Comparison of ENCODE assay signal across 2 cellular contexts in the genomic region with DNA sequence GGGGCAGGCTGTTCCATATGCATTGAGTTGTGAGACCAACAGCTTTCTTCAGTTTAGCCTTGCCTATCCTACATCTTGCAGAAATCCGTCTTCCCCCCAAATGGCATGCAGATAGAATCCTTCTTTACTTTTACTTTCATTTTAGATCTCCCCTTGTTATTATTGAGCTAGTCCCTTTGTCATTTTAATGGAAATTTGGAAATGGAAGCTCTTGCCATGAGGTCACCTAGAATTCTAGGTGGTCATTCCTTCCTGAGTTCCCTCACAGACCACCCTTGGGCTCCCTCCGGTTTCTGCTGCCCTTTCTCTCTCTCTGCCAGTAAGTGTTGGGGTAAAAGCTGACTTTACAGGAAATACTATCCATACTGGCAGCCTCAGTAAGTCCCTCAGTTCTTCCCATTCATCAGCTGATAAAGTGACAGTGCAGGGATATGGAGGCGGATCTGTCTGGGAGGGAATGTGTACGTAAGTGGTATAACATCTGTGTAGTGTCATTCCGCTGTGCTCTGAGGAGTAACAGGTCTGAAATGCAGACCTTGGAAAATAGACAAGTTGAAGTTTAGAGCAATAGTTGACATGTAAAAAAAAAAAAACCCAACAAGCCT.
TF ChIP-seq lines count a peak whose summit lies in the region.

No MANE protein-coding gene starts in this region.

TF ChIP-seq in liver, 16 proteins besides CTCF, POLR2A, EP300 and RAD21 (continued from another document):
- TF ChIP-seq TAF1 (conservative IDR thresholded peaks at IDR 0.05) (no peak), FOXA2 (IDR thresholded peaks at IDR 0.05) (no peak), HNF4A (conservative IDR thresholded peaks at IDR 0.05) (no peak)
- TF ChIP-seq, protein P1, sequence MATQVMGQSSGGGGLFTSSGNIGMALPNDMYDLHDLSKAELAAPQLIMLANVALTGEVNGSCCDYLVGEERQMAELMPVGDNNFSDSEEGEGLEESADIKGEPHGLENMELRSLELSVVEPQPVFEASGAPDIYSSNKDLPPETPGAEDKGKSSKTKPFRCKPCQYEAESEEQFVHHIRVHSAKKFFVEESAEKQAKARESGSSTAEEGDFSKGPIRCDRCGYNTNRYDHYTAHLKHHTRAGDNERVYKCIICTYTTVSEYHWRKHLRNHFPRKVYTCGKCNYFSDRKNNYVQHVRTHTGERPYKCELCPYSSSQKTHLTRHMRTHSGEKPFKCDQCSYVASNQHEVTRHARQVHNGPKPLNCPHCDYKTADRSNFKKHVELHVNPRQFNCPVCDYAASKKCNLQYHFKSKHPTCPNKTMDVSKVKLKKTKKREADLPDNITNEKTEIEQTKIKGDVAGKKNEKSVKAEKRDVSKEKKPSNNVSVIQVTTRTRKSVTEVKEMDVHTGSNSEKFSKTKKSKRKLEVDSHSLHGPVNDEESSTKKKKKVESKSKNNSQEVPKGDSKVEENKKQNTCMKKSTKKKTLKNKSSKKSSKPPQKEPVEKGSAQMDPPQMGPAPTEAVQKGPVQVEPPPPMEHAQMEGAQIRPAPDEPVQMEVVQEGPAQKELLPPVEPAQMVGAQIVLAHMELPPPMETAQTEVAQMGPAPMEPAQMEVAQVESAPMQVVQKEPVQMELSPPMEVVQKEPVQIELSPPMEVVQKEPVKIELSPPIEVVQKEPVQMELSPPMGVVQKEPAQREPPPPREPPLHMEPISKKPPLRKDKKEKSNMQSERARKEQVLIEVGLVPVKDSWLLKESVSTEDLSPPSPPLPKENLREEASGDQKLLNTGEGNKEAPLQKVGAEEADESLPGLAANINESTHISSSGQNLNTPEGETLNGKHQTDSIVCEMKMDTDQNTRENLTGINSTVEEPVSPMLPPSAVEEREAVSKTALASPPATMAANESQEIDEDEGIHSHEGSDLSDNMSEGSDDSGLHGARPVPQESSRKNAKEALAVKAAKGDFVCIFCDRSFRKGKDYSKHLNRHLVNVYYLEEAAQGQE (IDR thresholded peaks at IDR 0.05), result no peak
- TF ChIP-seq, protein P2, sequence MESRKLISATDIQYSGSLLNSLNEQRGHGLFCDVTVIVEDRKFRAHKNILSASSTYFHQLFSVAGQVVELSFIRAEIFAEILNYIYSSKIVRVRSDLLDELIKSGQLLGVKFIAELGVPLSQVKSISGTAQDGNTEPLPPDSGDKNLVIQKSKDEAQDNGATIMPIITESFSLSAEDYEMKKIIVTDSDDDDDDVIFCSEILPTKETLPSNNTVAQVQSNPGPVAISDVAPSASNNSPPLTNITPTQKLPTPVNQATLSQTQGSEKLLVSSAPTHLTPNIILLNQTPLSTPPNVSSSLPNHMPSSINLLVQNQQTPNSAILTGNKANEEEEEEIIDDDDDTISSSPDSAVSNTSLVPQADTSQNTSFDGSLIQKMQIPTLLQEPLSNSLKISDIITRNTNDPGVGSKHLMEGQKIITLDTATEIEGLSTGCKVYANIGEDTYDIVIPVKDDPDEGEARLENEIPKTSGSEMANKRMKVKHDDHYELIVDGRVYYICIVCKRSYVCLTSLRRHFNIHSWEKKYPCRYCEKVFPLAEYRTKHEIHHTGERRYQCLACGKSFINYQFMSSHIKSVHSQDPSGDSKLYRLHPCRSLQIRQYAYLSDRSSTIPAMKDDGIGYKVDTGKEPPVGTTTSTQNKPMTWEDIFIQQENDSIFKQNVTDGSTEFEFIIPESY (IDR thresholded peaks at IDR 0.05), result no peak

TF ChIP-seq in HepG2, 621 proteins besides CTCF, POLR2A, EP300 and RAD21 (continued from another document):
- TF ChIP-seq, protein P3, sequence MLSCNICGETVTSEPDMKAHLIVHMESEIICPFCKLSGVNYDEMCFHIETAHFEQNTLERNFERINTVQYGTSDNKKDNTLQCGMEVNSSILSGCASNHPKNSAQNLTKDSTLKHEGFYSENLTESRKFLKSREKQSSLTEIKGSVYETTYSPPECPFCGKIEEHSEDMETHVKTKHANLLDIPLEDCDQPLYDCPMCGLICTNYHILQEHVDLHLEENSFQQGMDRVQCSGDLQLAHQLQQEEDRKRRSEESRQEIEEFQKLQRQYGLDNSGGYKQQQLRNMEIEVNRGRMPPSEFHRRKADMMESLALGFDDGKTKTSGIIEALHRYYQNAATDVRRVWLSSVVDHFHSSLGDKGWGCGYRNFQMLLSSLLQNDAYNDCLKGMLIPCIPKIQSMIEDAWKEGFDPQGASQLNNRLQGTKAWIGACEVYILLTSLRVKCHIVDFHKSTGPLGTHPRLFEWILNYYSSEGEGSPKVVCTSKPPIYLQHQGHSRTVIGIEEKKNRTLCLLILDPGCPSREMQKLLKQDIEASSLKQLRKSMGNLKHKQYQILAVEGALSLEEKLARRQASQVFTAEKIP (CRISPR knock-in tag; IDR thresholded peaks at IDR 0.05; ENCODE audit: borderline replicate concordance), result no peak
- TF ChIP-seq, protein P4, sequence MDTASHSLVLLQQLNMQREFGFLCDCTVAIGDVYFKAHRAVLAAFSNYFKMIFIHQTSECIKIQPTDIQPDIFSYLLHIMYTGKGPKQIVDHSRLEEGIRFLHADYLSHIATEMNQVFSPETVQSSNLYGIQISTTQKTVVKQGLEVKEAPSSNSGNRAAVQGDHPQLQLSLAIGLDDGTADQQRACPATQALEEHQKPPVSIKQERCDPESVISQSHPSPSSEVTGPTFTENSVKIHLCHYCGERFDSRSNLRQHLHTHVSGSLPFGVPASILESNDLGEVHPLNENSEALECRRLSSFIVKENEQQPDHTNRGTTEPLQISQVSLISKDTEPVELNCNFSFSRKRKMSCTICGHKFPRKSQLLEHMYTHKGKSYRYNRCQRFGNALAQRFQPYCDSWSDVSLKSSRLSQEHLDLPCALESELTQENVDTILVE (CRISPR knock-in tag; IDR thresholded peaks at IDR 0.05), result no peak
- TF ChIP-seq MIER3 (CRISPR knock-in tag; IDR thresholded peaks at IDR 0.05; ENCODE audit: borderline replicate concordance) (no peak), SIN3B (IDR thresholded peaks at IDR 0.05; ENCODE audit: low read length) (no peak), ZNF878 (CRISPR knock-in tag; IDR thresholded peaks at IDR 0.05) (no peak), LCORL (IDR thresholded peaks at IDR 0.05) (no peak), LCORL (CRISPR knock-in tag; IDR thresholded peaks at IDR 0.05) (no peak), ZNF367 (CRISPR knock-in tag; IDR thresholded peaks at IDR 0.05; ENCODE audit: borderline replicate concordance) (no peak), ETV6 (CRISPR knock-in tag; conservative IDR thresholded peaks at IDR 0.05) (no peak), PHB2 (IDR thresholded peaks at IDR 0.05; ENCODE audit: partially characterized antibody) (no peak)
- TF ChIP-seq, protein P5, sequence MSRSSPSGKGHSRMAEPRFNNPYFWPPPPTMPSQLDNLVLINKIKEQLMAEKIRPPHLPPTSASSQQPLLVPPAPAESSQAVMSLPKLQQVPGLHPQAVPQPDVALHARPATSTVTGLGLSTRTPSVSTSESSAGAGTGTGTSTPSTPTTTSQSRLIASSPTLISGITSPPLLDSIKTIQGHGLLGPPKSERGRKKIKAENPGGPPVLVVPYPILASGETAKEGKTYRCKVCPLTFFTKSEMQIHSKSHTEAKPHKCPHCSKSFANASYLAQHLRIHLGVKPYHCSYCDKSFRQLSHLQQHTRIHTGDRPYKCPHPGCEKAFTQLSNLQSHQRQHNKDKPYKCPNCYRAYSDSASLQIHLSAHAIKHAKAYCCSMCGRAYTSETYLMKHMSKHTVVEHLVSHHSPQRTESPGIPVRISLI (CRISPR knock-in tag; IDR thresholded peaks at IDR 0.05; ENCODE audit: borderline replicate concordance), result no peak
